In genomic region chrX:153485396-153486080, GRCh38 we compare ENCODE assay signal across 33 cellular contexts. TPM values are rescaled to one million over a fixed set of nuclear protein-coding genes. Genes with fewer than 3 reads are reported as not detected.
"Had no signal": no experiment of that assay in that cellular context is flagged by ENCODE, and none has a peak within 500 bp of the region (broad histone marks: within the 10 kb centered on the region; RNA-seq: fewer than 3 reads in every experiment).

No MANE protein-coding gene starts in this region.

- ATAC-seq: activated CD8-positive, alpha-beta memory T cell treated with anti-CD3 and anti-CD28 coated beads, Interleukin-2, amount 10 ng/mL, durations not matched to agents 7 days and 5 days; activated CD8-positive, alpha-beta T cell treated with anti-CD3 and anti-CD28 coated beads, Interleukin-2, amount 10 ng/mL, durations not matched to agents 7 days and 5 days; activated naive CD4-positive, alpha-beta T cell treated with anti-CD3 and anti-CD28 coated beads, Interleukin-2, amount 50 U/mL, for 72 hours; activated T-cell treated with anti-CD3 and anti-CD28 coated beads, Interleukin-2, amount 50 U/mL, for 72 hours; body of pancreas; effector memory CD8-positive, alpha-beta T cell; left ventricle myocardium superior; mucosa of descending colon; natural killer cell treated with Interleukin-12 subunit alpha and Interleukin-12 subunit beta and Interleukin-15 and Interleukin-18, amount 100 ng/mL, for 72 hours; stimulated activated naive B cell treated with anti-CD40 and anti-IgM and Interleukin-4, amounts not matched to agents 10 μg/mL and 1 μg/mL and 100 μg/mL, for 72 hours; T-helper 17 cell had no signal

- H3K9me3 Mint-ChIP-seq: activated B cell treated with CpG ODN at 0.5 μM for 24 hours; activated naive CD4-positive, alpha-beta T cell treated with anti-CD3 and anti-CD28 coated beads, Interleukin-2, amount 50 U/mL, for 72 hours; activated T-cell treated with anti-CD3 and anti-CD28 coated beads, Interleukin-2, amount 50 U/mL, for 72 hours; effector memory CD8-positive, alpha-beta T cell; natural killer cell treated with Interleukin-12 subunit alpha and Interleukin-12 subunit beta and Interleukin-15 and Interleukin-18, amount 100 ng/mL, for 72 hours; stimulated activated naive B cell treated with anti-CD40 and anti-IgM and Interleukin-4, amounts not matched to agents 10 μg/mL and 1 μg/mL and 100 μg/mL, for 72 hours had no signal

- H3K27ac Mint-ChIP-seq: activated B cell treated with CpG ODN at 0.5 μM for 24 hours; activated CD8-positive, alpha-beta memory T cell treated with anti-CD3 and anti-CD28 coated beads, Interleukin-2, amount 10 ng/mL, durations not matched to agents 7 days and 5 days; activated CD8-positive, alpha-beta T cell treated with anti-CD3 and anti-CD28 coated beads, Interleukin-2, amount 10 ng/mL, durations not matched to agents 7 days and 5 days; activated naive CD4-positive, alpha-beta T cell treated with anti-CD3 and anti-CD28 coated beads, Interleukin-2, amount 50 U/mL, for 72 hours; activated T-cell treated with anti-CD3 and anti-CD28 coated beads, Interleukin-2, amount 50 U/mL, for 72 hours; effector memory CD8-positive, alpha-beta T cell; natural killer cell treated with Interleukin-12 subunit alpha and Interleukin-12 subunit beta and Interleukin-15 and Interleukin-18, amount 100 ng/mL, for 72 hours; progenitor cell of endocrine pancreas; stimulated activated naive B cell treated with anti-CD40 and anti-IgM and Interleukin-4, amounts not matched to agents 10 μg/mL and 1 μg/mL and 100 μg/mL, for 72 hours; T-helper 17 cell had no signal

- H3K4me3 ChIP-seq: body of pancreas, mucosa of descending colon, ovary, sigmoid colon, smooth muscle cell, suprapubic skin, transverse colon had no signal

- H3K27ac ChIP-seq: body of pancreas, neutrophil, ovary, sigmoid colon, suprapubic skin, transverse colon had no signal

- H3K27me3 ChIP-seq: body of pancreas, neutrophil, ovary, sigmoid colon, suprapubic skin, transverse colon had no signal

- H3K4me1 Mint-ChIP-seq: activated B cell treated with CpG ODN at 0.5 μM for 24 hours; activated CD8-positive, alpha-beta memory T cell treated with anti-CD3 and anti-CD28 coated beads, Interleukin-2, amount 10 ng/mL, durations not matched to agents 7 days and 5 days; stimulated activated naive B cell treated with anti-CD40 and anti-IgM and Interleukin-4, amounts not matched to agents 10 μg/mL and 1 μg/mL and 100 μg/mL, for 72 hours; T-helper 17 cell had no signal

- H3K4me1 ChIP-seq: sigmoid colon had no signal

- H3K9me3 ChIP-seq: body of pancreas, mucosa of descending colon, neutrophil, ovary, sigmoid colon, suprapubic skin, transverse colon had no signal

- H3K27me3 Mint-ChIP-seq: activated CD8-positive, alpha-beta memory T cell treated with anti-CD3 and anti-CD28 coated beads, Interleukin-2, amount 10 ng/mL, durations not matched to agents 7 days and 5 days; effector memory CD8-positive, alpha-beta T cell; natural killer cell treated with Interleukin-12 subunit alpha and Interleukin-12 subunit beta and Interleukin-15 and Interleukin-18, amount 100 ng/mL, for 72 hours; progenitor cell of endocrine pancreas; stimulated activated naive B cell treated with anti-CD40 and anti-IgM and Interleukin-4, amounts not matched to agents 10 μg/mL and 1 μg/mL and 100 μg/mL, for 72 hours; T-helper 17 cell had no signal

- FAIRE-seq: endothelial cell of umbilical vein, keratinocyte had no signal

- H3K36me3 ChIP-seq: neutrophil, ovary, sigmoid colon, suprapubic skin, transverse colon had no signal

- H3K4me2 ChIP-seq: smooth muscle cell had no signal

- H3K4me3 Mint-ChIP-seq: activated B cell treated with CpG ODN at 0.5 μM for 24 hours; activated CD8-positive, alpha-beta memory T cell treated with anti-CD3 and anti-CD28 coated beads, Interleukin-2, amount 10 ng/mL, durations not matched to agents 7 days and 5 days; activated CD8-positive, alpha-beta T cell treated with anti-CD3 and anti-CD28 coated beads, Interleukin-2, amount 10 ng/mL, durations not matched to agents 7 days and 5 days; activated T-cell treated with anti-CD3 and anti-CD28 coated beads, Interleukin-2, amount 50 U/mL, for 72 hours; effector memory CD8-positive, alpha-beta T cell; natural killer cell treated with Interleukin-12 subunit alpha and Interleukin-12 subunit beta and Interleukin-15 and Interleukin-18, amount 100 ng/mL, for 72 hours; stimulated activated naive B cell treated with anti-CD40 and anti-IgM and Interleukin-4, amounts not matched to agents 10 μg/mL and 1 μg/mL and 100 μg/mL, for 72 hours; T-helper 17 cell had no signal

- H3K36me3 Mint-ChIP-seq: activated CD8-positive, alpha-beta memory T cell treated with anti-CD3 and anti-CD28 coated beads, Interleukin-2, amount 10 ng/mL, durations not matched to agents 7 days and 5 days; activated naive CD4-positive, alpha-beta T cell treated with anti-CD3 and anti-CD28 coated beads, Interleukin-2, amount 50 U/mL, for 72 hours; natural killer cell treated with Interleukin-12 subunit alpha and Interleukin-12 subunit beta and Interleukin-15 and Interleukin-18, amount 100 ng/mL, for 72 hours; stimulated activated naive B cell treated with anti-CD40 and anti-IgM and Interleukin-4, amounts not matched to agents 10 μg/mL and 1 μg/mL and 100 μg/mL, for 72 hours had no signal

- DNase-seq: activated B cell treated with CpG ODN at 0.5 μM for 24 hours; activated CD8-positive, alpha-beta memory T cell treated with anti-CD3 and anti-CD28 coated beads, Interleukin-2, amount 10 ng/mL, durations not matched to agents 7 days and 5 days; activated CD8-positive, alpha-beta T cell treated with anti-CD3 and anti-CD28 coated beads, Interleukin-2, amount 10 ng/mL, durations not matched to agents 7 days and 5 days; activated naive CD4-positive, alpha-beta T cell; activated T-cell treated with anti-CD3 and anti-CD28 coated beads for 4 hours; activated T-cell treated with anti-CD3 and anti-CD28 coated beads, Interleukin-2, amount 50 U/mL, for 72 hours; anterior cingulate cortex; body of pancreas; cortex of kidney; effector memory CD8-positive, alpha-beta T cell; head of caudate nucleus; hippocampal formation; left cardiac atrium; left ventricle myocardium superior; mucosa of descending colon; ovary; sigmoid colon; stimulated activated CD4-positive, alpha-beta T cell treated with anti-CD3 and anti-CD28 coated beads, Interleukin-1b, Interleukin-23, amount 100 ng/mL, for 48 hours; stimulated activated naive B cell treated with anti-CD40 and anti-IgM and Interleukin-4, amounts not matched to agents 10 μg/mL and 1 μg/mL and 100 μg/mL, for 72 hours; T-helper 17 cell; T1000; transverse colon had no signal

RNA-seq across cellular contexts. Expression of gene BGN, which starts 9.2 kb away (rescaled TPM):
- total RNA-seq: activated B cell treated with CpG ODN at 0.5 μM for 24 hours; activated CD8-positive, alpha-beta memory T cell treated with anti-CD3 and anti-CD28 coated beads, Interleukin-2, amount 10 ng/mL, durations not matched to agents 7 days and 5 days; activated CD8-positive, alpha-beta T cell treated with anti-CD3 and anti-CD28 coated beads, Interleukin-2, amount 10 ng/mL, durations not matched to agents 7 days and 5 days; activated naive CD4-positive, alpha-beta T cell treated with anti-CD3 and anti-CD28 coated beads, Interleukin-2, amount 50 U/mL, for 72 hours; activated T-cell treated with anti-CD3 and anti-CD28 coated beads, Interleukin-2, amount 50 U/mL, for 72 hours; natural killer cell treated with Interleukin-12 subunit alpha and Interleukin-12 subunit beta and Interleukin-15 and Interleukin-18, amount 100 ng/mL, for 72 hours; T-helper 17 cell had no signal

RNA-seq across cellular contexts. Expression of gene ATP2B3, which starts 31.9 kb away (rescaled TPM):
- total RNA-seq: activated B cell treated with CpG ODN at 0.5 μM for 24 hours; activated CD8-positive, alpha-beta memory T cell treated with anti-CD3 and anti-CD28 coated beads, Interleukin-2, amount 10 ng/mL, durations not matched to agents 7 days and 5 days; activated CD8-positive, alpha-beta T cell treated with anti-CD3 and anti-CD28 coated beads, Interleukin-2, amount 10 ng/mL, durations not matched to agents 7 days and 5 days; activated naive CD4-positive, alpha-beta T cell treated with anti-CD3 and anti-CD28 coated beads, Interleukin-2, amount 50 U/mL, for 72 hours; activated T-cell treated with anti-CD3 and anti-CD28 coated beads, Interleukin-2, amount 50 U/mL, for 72 hours; body of pancreas; left ventricle myocardium superior; lung microvascular endothelial cell; mesenteric fat pad; natural killer cell treated with Interleukin-12 subunit alpha and Interleukin-12 subunit beta and Interleukin-15 and Interleukin-18, amount 100 ng/mL, for 72 hours; suprapubic skin; T-helper 17 cell; transverse colon had no signal
- polyA plus RNA-seq: esophagus, keratinocyte had no signal
